ENCODE assay signal across 1 cellular context in the genomic region with DNA sequence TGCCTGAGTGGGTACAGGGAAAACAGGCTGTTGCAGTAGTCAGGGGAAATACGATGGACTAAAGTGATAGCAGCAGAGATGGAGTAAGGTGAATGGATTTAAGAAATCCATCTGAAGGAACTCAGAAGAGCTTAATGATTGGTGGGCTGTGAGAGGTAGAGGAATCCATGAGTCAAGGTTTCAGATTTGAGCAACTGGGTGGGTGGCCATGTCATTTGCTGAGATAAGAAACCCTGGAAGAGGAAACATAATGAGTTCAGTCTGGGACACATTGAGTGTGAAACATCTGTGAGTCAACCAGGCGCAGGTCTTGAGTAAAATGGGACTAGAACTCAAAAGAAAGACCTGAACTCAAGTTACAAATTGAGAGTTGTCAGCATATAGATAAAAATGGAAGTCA.
TF ChIP-seq lines count a peak whose summit lies in the region.

No MANE protein-coding gene starts in this region.

TF ChIP-seq in K562, 482 proteins besides CTCF, POLR2A, EP300 and RAD21 (continued from another document):
- TF ChIP-seq RCOR1 (IDR thresholded peaks at IDR 0.05; ENCODE audit: borderline replicate concordance in 1 of 2, low read depth in 2 of 2, low read length in 2 of 2): peak in 1 of 2 experiments; percentile 84; a peak in 2 of 4 replicates
- TF ChIP-seq, protein P1, sequence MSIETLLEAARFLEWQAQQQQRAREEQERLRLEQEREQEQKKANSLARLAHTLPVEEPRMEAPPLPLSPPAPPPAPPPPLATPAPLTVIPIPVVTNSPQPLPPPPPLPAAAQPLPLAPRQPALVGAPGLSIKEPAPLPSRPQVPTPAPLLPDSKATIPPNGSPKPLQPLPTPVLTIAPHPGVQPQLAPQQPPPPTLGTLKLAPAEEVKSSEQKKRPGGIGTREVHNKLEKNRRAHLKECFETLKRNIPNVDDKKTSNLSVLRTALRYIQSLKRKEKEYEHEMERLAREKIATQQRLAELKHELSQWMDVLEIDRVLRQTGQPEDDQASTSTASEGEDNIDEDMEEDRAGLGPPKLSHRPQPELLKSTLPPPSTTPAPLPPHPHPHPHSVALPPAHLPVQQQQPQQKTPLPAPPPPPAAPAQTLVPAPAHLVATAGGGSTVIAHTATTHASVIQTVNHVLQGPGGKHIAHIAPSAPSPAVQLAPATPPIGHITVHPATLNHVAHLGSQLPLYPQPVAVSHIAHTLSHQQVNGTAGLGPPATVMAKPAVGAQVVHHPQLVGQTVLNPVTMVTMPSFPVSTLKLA (conservative IDR thresholded peaks at IDR 0.05): no peak
- TF ChIP-seq OTX1 (CRISPR knock-in tag; IDR thresholded peaks at IDR 0.05): no peak
